In the genomic region with DNA sequence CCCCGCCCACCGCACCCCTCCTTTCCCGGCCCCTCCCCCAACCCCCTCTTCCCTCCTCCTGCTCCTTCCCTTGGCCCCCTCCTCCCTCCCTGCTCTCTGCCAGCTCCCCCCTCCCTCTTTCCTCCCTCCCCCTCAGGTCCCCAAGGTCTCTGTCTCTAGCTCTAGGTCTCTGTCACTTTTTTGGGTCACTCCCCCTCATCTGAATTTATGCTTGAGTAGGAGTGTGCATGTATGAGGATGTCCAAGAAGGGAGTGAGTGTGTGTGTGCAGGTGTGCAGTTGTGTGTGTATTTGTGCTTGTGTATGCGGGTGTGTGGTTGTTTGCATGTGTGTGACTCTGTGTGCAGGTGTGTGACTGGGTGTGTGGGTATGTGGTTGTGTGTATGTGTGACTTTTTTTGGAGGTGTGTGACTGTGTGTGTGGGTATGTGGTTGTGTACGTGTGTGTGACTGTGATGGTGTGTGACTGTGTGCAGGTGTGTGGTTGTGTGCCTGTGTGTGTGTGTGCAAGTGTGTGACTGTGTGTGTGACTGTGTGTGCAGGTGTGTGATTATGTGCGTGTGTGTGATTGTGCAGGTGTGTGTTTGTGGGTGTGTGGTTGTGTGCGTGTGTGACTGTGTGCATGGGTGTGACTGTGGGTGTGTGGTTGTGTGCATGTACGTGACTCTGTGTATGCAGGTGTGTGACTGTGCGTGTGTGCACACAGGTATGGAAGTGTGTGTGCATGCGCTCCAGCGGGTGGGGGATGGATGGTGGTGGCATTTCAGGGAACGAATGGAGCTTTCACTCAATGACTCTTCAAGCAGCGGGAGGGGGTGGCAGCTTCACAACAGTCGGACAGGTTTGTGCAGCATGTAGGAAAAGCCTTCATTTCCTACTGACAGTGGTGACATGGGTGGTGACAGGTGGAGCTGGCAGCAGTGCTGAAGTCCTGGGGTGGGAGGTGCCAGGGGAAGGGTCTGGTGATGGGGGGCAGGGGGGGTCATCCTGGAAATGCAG, we compare ENCODE assay signal across 1 cellular context.
TF ChIP-seq lines count a peak whose summit lies in the region.

No MANE protein-coding gene starts in this region.

TF ChIP-seq in GM23338, 12 proteins besides CTCF, POLR2A, EP300 and RAD21 (continued from another document):
- TF ChIP-seq REST (IDR thresholded peaks at IDR 0.05; ENCODE audit: unreplicated experiment) = no peak
TF ChIP-seq in GM23338: peak in this region for 0.
